In genomic region chr10:102743078-102743587, GRCh38 we compare ENCODE assay signal across 1 cellular context.
A peak's percentile ranks its signal among the peaks of the same experiment; 100 is the strongest.
TF ChIP-seq lines count a peak whose summit lies in the region.

No MANE protein-coding gene starts in this region.

TF ChIP-seq in K562, 482 proteins besides CTCF, POLR2A, EP300 and RAD21 (continued from another document and continues in another):
- TF ChIP-seq REST (CRISPR knock-in tag; IDR thresholded peaks at IDR 0.05; ENCODE audit: low read depth) (no peak), CREB3 (tag; conservative IDR thresholded peaks at IDR 0.05; ENCODE audit: low read depth) (peak; percentile 92), ZKSCAN3 (CRISPR knock-in tag; IDR thresholded peaks at IDR 0.05) (no peak), TAF7 (tag; IDR thresholded peaks at IDR 0.05) (peak; percentile 51; the same call in 1 of the 2 replicates), SRSF3 (IDR thresholded peaks at IDR 0.05; ENCODE audit: insufficient read depth, low read length) (no peak), POLR2H (tag; IDR thresholded peaks at IDR 0.05; ENCODE audit: low read depth) (0 out of 2 replicates have a peak, but pooled peaks have one; percentile 9), ZNF263 (CRISPR knock-in tag; IDR thresholded peaks at IDR 0.05; ENCODE audit: borderline replicate concordance) (no peak), HSF4 (CRISPR knock-in tag; IDR thresholded peaks at IDR 0.05; ENCODE audit: borderline replicate concordance) (no peak), ELK1 (CRISPR knock-in tag; IDR thresholded peaks at IDR 0.05) (no peak), IRF1 (CRISPR knock-in tag; IDR thresholded peaks at IDR 0.05; ENCODE audit: borderline replicate concordance) (no peak), KAT2B (IDR thresholded peaks at IDR 0.05; ENCODE audit: low read depth, low read length) (no peak), TEAD2 (tag; IDR thresholded peaks at IDR 0.05) (0 out of 2 replicates have a peak, but pooled peaks have one; percentile 17), ZNF830 (CRISPR knock-in tag; IDR thresholded peaks at IDR 0.05) (no peak), YY1 (IDR thresholded peaks at IDR 0.05; ENCODE audit: borderline replicate concordance in 1 of 3, control insufficient read depth in 1 of 3, extremely low read depth in 1 of 3, insufficient read depth in 3 of 3, insufficient read length in 1 of 3, insufficient replicate concordance in 2 of 3, low read depth in 1 of 3, low read length in 2 of 3) (no peak), IRF9 (tag; IDR thresholded peaks at IDR 0.05) (peak; percentile 60), CUX1 (CRISPR knock-in tag; IDR thresholded peaks at IDR 0.05) (no peak), ZBTB26 (CRISPR knock-in tag; IDR thresholded peaks at IDR 0.05) (peak; percentile 40; the same call in 1 of the 2 replicates), MAX (CRISPR knock-in tag; IDR thresholded peaks at IDR 0.05) (no peak), POLR2AphosphoS2 (IDR thresholded peaks at IDR 0.05; ENCODE audit: low read length) (no peak), NFE2L1 (tag; IDR thresholded peaks at IDR 0.05; ENCODE audit: borderline replicate concordance, low read depth) (no peak), ZNF778 (CRISPR knock-in tag; IDR thresholded peaks at IDR 0.05) (no peak), ZNF695 (CRISPR knock-in tag; IDR thresholded peaks at IDR 0.05) (no peak), ZBTB43 (CRISPR knock-in tag; IDR thresholded peaks at IDR 0.05) (no peak), NCOA1 (IDR thresholded peaks at IDR 0.05; ENCODE audit: low read depth) (no peak), ZNF197 (CRISPR knock-in tag; IDR thresholded peaks at IDR 0.05; ENCODE audit: low read depth) (peak; percentile 86; the same call in 1 of the 2 replicates), PHB2 (IDR thresholded peaks at IDR 0.05; ENCODE audit: low read depth) (no peak), SMARCA5 (IDR thresholded peaks at IDR 0.05) (no peak), NFIC (IDR thresholded peaks at IDR 0.05) (no peak), ZNF175 (CRISPR knock-in tag; IDR thresholded peaks at IDR 0.05; ENCODE audit: low read depth) (peak; percentile 50; the same call in 1 of the 2 replicates), TSC22D4 (tag; IDR thresholded peaks at IDR 0.05) (no peak), RHOXF2B (CRISPR knock-in tag; conservative IDR thresholded peaks at IDR 0.05) (no peak), MAFK (IDR thresholded peaks at IDR 0.05; ENCODE audit: low read length) (no peak), ARID3B (CRISPR knock-in tag; IDR thresholded peaks at IDR 0.05; ENCODE audit: borderline replicate concordance) (no peak), HINFP (tag; conservative IDR thresholded peaks at IDR 0.05; ENCODE audit: low read depth) (peak; percentile 71), THRAP3 (IDR thresholded peaks at IDR 0.05; ENCODE audit: borderline replicate concordance) (no peak), ARID2 (IDR thresholded peaks at IDR 0.05) (no peak), ZNF740 (CRISPR knock-in tag; IDR thresholded peaks at IDR 0.05) (no peak), ZNF740 (tag; IDR thresholded peaks at IDR 0.05) (peak in 1 of 2 experiments; percentile 54; a peak in 1 of 4 replicates), RBM34 (IDR thresholded peaks at IDR 0.05; ENCODE audit: borderline replicate concordance, insufficient read depth, low read length) (no peak)
